In the genomic region with DNA sequence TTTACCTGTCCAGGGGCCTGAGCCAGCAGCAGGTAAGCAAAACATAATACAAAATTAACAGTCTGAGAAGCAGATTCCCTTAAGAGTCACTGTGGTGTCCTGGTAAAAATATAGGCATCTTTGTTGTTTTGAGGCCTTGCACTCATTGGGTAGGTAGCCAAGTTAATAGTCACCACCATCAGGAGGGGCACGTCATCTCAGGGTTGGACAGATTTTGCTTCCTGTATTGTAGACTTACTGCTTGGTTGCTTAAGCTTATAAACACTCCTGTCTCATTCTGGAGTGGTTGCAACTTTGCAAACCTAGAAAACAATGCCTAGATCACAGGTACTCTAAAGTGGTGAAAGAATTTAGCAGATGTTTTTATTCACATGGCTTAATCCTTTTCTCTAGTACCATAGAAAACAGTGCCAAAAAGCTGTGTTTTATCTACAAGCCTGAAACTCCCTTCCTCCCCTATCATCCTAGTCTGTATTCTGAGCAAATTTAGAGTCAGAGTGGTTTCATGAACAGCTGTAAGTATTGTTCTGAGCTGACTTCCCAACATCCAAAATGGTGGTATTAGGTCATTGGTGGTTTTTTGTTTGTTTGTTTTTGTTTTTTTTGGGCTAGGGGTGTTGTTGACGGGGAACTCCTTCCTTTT, we compare ENCODE assay signal across 8 cellular contexts.
DNase-seq lines count a peak whose midpoint lies in the region; ATAC-seq and TF ChIP-seq lines count a peak whose summit lies in the region.

No MANE protein-coding gene starts in this region.

- H3K9me3 Mint-ChIP-seq in natural killer cell (no peaks in the 10 kb centered on the region), H9 (no peaks in the 10 kb centered on the region)

- H3K79me2 ChIP-seq in OCI-LY3 (ENCODE audit: low read length) (peaks cover 64% of the 10 kb centered on the region), H9 (ENCODE audit: insufficient read depth, low read length) (no peaks in the 10 kb centered on the region), osteoblast (ENCODE audit: insufficient read depth, low read length) (peaks cover 33% of the 10 kb centered on the region)

- H2BK15ac ChIP-seq in H9 (ENCODE audit: low read depth, low read length), result no peak overlapping the region

- TF ChIP-seq CTCF in OCI-LY3 (IDR thresholded peaks at IDR 0.05; ENCODE audit: low read depth, low read length) (no peak), dorsolateral prefrontal cortex (IDR thresholded peaks at IDR 0.05 in 54 of 56, conservative IDR thresholded peaks at IDR 0.05 in 2 of 56; ENCODE audit: low read depth in 1 of 56, partially characterized antibody in 56 of 56) (no peak), natural killer cell (IDR thresholded peaks at IDR 0.05) (no peak), H9 (conservative IDR thresholded peaks at IDR 0.05) (no peak), osteoblast (IDR thresholded peaks at IDR 0.05; ENCODE audit: extremely low read depth, low read depth, low read length) (no peak)

- no peak overlapping the region for H3K18ac ChIP-seq in H9 (ENCODE audit: insufficient read length, low read depth, low read length)

- peak overlapping the region; percentile 92 for H3K27ac ChIP-seq in OCI-LY3 (ENCODE audit: low read length)
- peak overlapping the region in 42 of 59 donors; percentile 1 to 82 (median 50) for H3K27ac ChIP-seq in dorsolateral prefrontal cortex
- H3K27ac ChIP-seq in H9 (ENCODE audit: insufficient read length, low read depth, low read length), result no peak overlapping the region
- no peak overlapping the region for H3K27ac ChIP-seq in osteoblast (ENCODE audit: low read depth, low read length)

- H2BK5ac ChIP-seq in H9 (ENCODE audit: insufficient read length, low read length), result no peak overlapping the region

- H3K27me3 ChIP-seq in OCI-LY3 (ENCODE audit: low read depth, low read length) (no peaks in the 10 kb centered on the region), dorsolateral prefrontal cortex (peaks cover 0 to 18% (median 0%) of the 10 kb centered on the region in 45 donors), H9 (ENCODE audit: insufficient read depth, low read length) (no peaks in the 10 kb centered on the region), osteoblast (ENCODE audit: insufficient read depth, low read length) (no peaks in the 10 kb centered on the region)

- H3K27me3 Mint-ChIP-seq in natural killer cell (ENCODE audit: low read depth in 2 of 2) (no peaks in the 10 kb centered on the region), H9 (ENCODE audit: low read depth) (no peaks in the 10 kb centered on the region)

- no CpG with 5 or more reads among the region's 2 CpGs for WGBS in H9 (ENCODE audit: extremely low coverage, insufficient read length, low lambda C conversion rate)

- peaks cover 81% of the 10 kb centered on the region for H3K4me1 ChIP-seq in OCI-LY3 (ENCODE audit: low read length)
- H3K4me1 ChIP-seq in H9 (ENCODE audit: insufficient read depth, low read length), result no peaks in the 10 kb centered on the region
- peaks cover 21% of the 10 kb centered on the region for H3K4me1 ChIP-seq in osteoblast (ENCODE audit: insufficient read depth, low read length)

- H2BK120ac ChIP-seq in H9 (ENCODE audit: low read depth, low read length, poor library complexity, severe bottlenecking), result no peak overlapping the region

- H3K36me3 ChIP-seq in OCI-LY3 (replicated peaks; ENCODE audit: low read depth, low read length) (peaks cover 4% of the 10 kb centered on the region), osteoblast (ENCODE audit: insufficient read depth, low read length) (peaks cover 14% of the 10 kb centered on the region)

- no peak overlapping the region for H4K8ac ChIP-seq in H9 (replicated peaks; ENCODE audit: insufficient read length, low read depth, low read length)

- H3K4me3 Mint-ChIP-seq in natural killer cell, result peak overlapping the region; percentile 95
- no peak overlapping the region for H3K4me3 Mint-ChIP-seq in H9

- H3K23ac ChIP-seq in H9 (ENCODE audit: insufficient read length, low read depth, low read length), result no peak overlapping the region

- H3K4me2 ChIP-seq in OCI-LY3 (ENCODE audit: low read length) (peak overlapping the region; percentile 83), H9 (ENCODE audit: insufficient read depth, insufficient read length, low read length) (no peak overlapping the region), osteoblast (ENCODE audit: insufficient read depth, low read length) (no peak overlapping the region)

- H3K4me1 Mint-ChIP-seq in natural killer cell (peaks cover 64 to 66% of the 10 kb centered on the region in 2 donors), H9 (peaks cover 4 to 15% of the 10 kb centered on the region in 2 experiments; a peak in 3 of 4 replicates)

- no peak overlapping the region for H4K91ac ChIP-seq in H9 (ENCODE audit: insufficient read length, low read depth, low read length)

- H3K56ac ChIP-seq in H9 (ENCODE audit: insufficient read length, low read depth, low read length), result no peak overlapping the region

- peak overlapping the region; percentile 81 for H3K4me3 ChIP-seq in OCI-LY3 (ENCODE audit: low read length)
- peak overlapping the region in 45 of 59 donors; percentile 1 to 58 (median 35) for H3K4me3 ChIP-seq in dorsolateral prefrontal cortex
- no peak overlapping the region for H3K4me3 ChIP-seq in osteoblast (ENCODE audit: insufficient read depth, low read length)

- H3K4ac ChIP-seq in H9 (ENCODE audit: low read depth, low read length), result no peak overlapping the region

- H4K20me1 ChIP-seq in OCI-LY3 (ENCODE audit: insufficient read depth, low read length) (peaks cover 11% of the 10 kb centered on the region), H9 (ENCODE audit: control insufficient read depth, insufficient read depth, insufficient read length) (no peaks in the 10 kb centered on the region), osteoblast (ENCODE audit: insufficient read depth, low read length) (no peaks in the 10 kb centered on the region)

- intact Hi-C loops in dorsolateral prefrontal cortex (cut with DNase I), result no loop called here
- intact Hi-C loops in natural killer cell (cut with micrococcal nuclease), result loop anchor here (1.0 to 5.0 kb wide), 7 partner anchors 40 to 200 kb away; a partner anchor contains a TSS

- H3K27ac Mint-ChIP-seq in natural killer cell (peak overlapping the region; percentile 95 to 98), H9 (peak overlapping the region in 1 of 3 experiments; percentile 80; a peak in 1 of 7 replicates)

- no peaks in the 10 kb centered on the region for H3K23me2 ChIP-seq in H9 (ENCODE audit: insufficient read length, low read depth, low read length, poor library complexity, severe bottlenecking)

- H3T11ph ChIP-seq in H9 (ENCODE audit: low read length), result no peak overlapping the region

- no peak overlapping the region for H2AK5ac ChIP-seq in H9 (ENCODE audit: insufficient read length, low read length)

- H3K9ac ChIP-seq in OCI-LY3 (ENCODE audit: low read length), result peak overlapping the region; percentile 76
- no peak overlapping the region for H3K9ac ChIP-seq in H9 (ENCODE audit: extremely low read depth, insufficient read length, low read length)

- H4K5ac ChIP-seq in H9 (ENCODE audit: insufficient read length, low read depth, low read length), result no peak overlapping the region

- H3K14ac ChIP-seq in H9 (ENCODE audit: insufficient read depth, low read length), result no peak overlapping the region

- DNase-seq in Caki2 (ENCODE audit: low read depth) (peak; percentile 70), dorsolateral prefrontal cortex (no peak), natural killer cell (no peak), NCI-H510A (lab: John Stamatoyannopoulos, UW) (no peak), H9 (no peak), osteoblast (ENCODE audit: insufficient read length, low spot score, missing footprints) (no peak)

- H3K36me3 Mint-ChIP-seq in natural killer cell (no peaks in the 10 kb centered on the region), H9 (ENCODE audit: insufficient read depth in 1 of 3, low read depth in 3 of 3) (peaks cover 20 to 40% (median 35%) of the 10 kb centered on the region in 3 experiments; a peak in 6 of 7 replicates)

- H3K9me3 ChIP-seq in OCI-LY3 (ENCODE audit: insufficient read depth, low read length), result no peaks in the 10 kb centered on the region
- H3K9me3 ChIP-seq in H9 (ENCODE audit: control insufficient read depth, low read depth, low read length), result no peaks in the 10 kb centered on the region
- H3K9me3 ChIP-seq in osteoblast (ENCODE audit: low read depth, low read length), result no peaks in the 10 kb centered on the region

- ATAC-seq in GM21447 (IDR thresholded peaks at IDR 0.05; ENCODE audit: unreplicated experiment) (peak; percentile 32), natural killer cell (peak; percentile 39 to 56 (median 42))

- H2BK12ac ChIP-seq in H9 (ENCODE audit: insufficient read length, low read depth, low read length), result no peak overlapping the region

- no peak overlapping the region for H2AFZ ChIP-seq in OCI-LY3 (ENCODE audit: low read depth, low read length)
- no peak overlapping the region for H2AFZ ChIP-seq in H9 (ENCODE audit: low read length)
- H2AFZ ChIP-seq in osteoblast (ENCODE audit: low read length), result no peak overlapping the region

- in situ Hi-C loops in Caki2 (cut with HindIII; ENCODE audit: low pct_unique_long_range_greater_than_20kb, low sequenced_read_pairs), result no loop called here

- no peaks in the 10 kb centered on the region for H3K79me1 ChIP-seq in H9 (ENCODE audit: insufficient read depth, low read depth, low read length, poor library complexity, severe bottlenecking)

- no peak overlapping the region for H2BK20ac ChIP-seq in H9 (ENCODE audit: low read depth, low read length, poor library complexity, severe bottlenecking)

Comparison
In these comparisons a context has a peak if more than half of its experiments do, and no peak if none do; other contexts are left out.
1. H3K27ac ChIP-seq: peak in OCI-LY3 (single experiment) and dorsolateral prefrontal cortex (42 of 59); none in H9 (single experiment) and osteoblast (single experiment).